1 cellular context compared by ENCODE assay signal in the genomic region with DNA sequence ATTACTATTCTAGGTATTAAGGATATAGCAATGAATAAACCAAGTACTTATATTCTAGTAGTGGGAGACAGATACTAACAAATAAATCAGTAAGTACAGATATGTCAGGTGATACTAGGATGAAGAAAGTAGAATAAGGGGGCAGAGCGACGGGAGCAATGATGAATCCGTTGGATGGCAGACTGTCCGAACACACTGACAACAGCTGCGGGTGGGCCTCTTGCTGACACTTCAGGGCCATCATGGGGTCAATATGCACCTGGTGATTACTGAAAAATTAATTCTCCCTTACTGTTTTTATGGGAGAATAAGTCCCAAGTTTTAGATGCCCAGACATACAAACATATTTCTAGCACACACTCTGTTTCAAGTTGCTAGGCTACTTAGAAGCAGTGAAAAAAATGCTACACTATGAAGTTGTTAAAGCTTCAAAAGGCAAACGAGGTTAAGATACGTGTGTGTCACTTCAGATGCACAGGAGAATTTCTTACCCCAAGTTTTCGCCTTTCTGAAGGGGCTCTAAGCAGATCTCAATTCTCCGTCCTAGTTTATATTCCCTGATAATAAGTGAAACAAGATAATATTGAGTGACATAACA.
TF ChIP-seq lines count a peak whose summit lies in the region.

No MANE protein-coding gene starts in this region.

TF ChIP-seq in IMR-90, 13 proteins besides CTCF, POLR2A, EP300 and RAD21 (continued from another document):
- TF ChIP-seq, protein P1, sequence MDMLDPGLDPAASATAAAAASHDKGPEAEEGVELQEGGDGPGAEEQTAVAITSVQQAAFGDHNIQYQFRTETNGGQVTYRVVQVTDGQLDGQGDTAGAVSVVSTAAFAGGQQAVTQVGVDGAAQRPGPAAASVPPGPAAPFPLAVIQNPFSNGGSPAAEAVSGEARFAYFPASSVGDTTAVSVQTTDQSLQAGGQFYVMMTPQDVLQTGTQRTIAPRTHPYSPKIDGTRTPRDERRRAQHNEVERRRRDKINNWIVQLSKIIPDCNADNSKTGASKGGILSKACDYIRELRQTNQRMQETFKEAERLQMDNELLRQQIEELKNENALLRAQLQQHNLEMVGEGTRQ (IDR thresholded peaks at IDR 0.05; ENCODE audit: low read depth, low read length), result no peak
- no peak for TF ChIP-seq FOS (IDR thresholded peaks at IDR 0.05; ENCODE audit: low read depth, low read length)
